ENCODE assay signal across 11 cellular contexts in genomic region chr5:74034738-74035137, GRCh38.
DNase-seq lines count a peak whose midpoint lies in the region; ATAC-seq, FAIRE-seq and TF ChIP-seq lines count a peak whose summit lies in the region.
"Had no signal": no experiment of that assay in that cellular context is flagged by ENCODE, and none has a peak within 500 bp of the region (broad histone marks: within the 10 kb centered on the region; RNA-seq: fewer than 3 reads in every experiment).

No MANE protein-coding gene starts in this region.

- TF ChIP-seq EP300 in A549 (IDR thresholded peaks at IDR 0.05): no peak

- WGBS in A549 (ENCODE audit: missing lambda C conversion rate): 60% methylated on average over 11 of the region's 11 CpGs

- TF ChIP-seq POLR2A in A549 (IDR thresholded peaks at IDR 0.05; ENCODE audit: low read length): no peak

- H3K4me2 ChIP-seq in A549: no peak overlapping the region

- no peak for TF ChIP-seq RAD21 in A549 (conservative IDR thresholded peaks at IDR 0.05 in 1 of 2, IDR thresholded peaks at IDR 0.05 in 1 of 2)

- ATAC-seq in A549 (peak; percentile 48 to 49; a peak in 2 of 6 replicates), GM18861 (IDR thresholded peaks at IDR 0.05; ENCODE audit: unreplicated experiment) (no peak), GM18519 (IDR thresholded peaks at IDR 0.05; ENCODE audit: low FRiP score, unreplicated experiment) (no peak)
- ATAC-seq: activated CD8-positive, alpha-beta T cell treated with anti-CD3 and anti-CD28 coated beads for 36 hours had no signal

- no peak overlapping the region for H3K27ac ChIP-seq in A549
- H3K27ac ChIP-seq: sigmoid colon had no signal

- H3K4me1 ChIP-seq in A549: peaks cover 16% of the 10 kb centered on the region; the same call in 1 of the 3 replicates

- POLR2A ChIA-PET in A549 (lab: Yijun Ruan, JAX): interaction anchor here (2.0 kb wide), 1 partner anchor 606 kb away, joined by 4 read pairs; the partner anchor contains the start of gene ENC1

- H3K4me3 ChIP-seq in A549: no peak overlapping the region
- H3K4me3 ChIP-seq: lung, sigmoid colon had no signal

- H3K9me3 ChIP-seq in A549: no peaks in the 10 kb centered on the region
- H3K9me3 ChIP-seq: sigmoid colon had no signal

- FAIRE-seq in A549 (lab: Jason Lieb, UNC): no peak

- CTCF ChIA-PET in A549 (lab: Yijun Ruan, JAX): interaction anchor here (0.7 to 1.9 kb wide), 16 partner anchors 9 to 619 kb away, joined by 3 to 12 read pairs (median 4); partner anchors contain the start of gene ENC1

- DNase-seq in A549 (ENCODE audit: low read depth in 1 of 2, low spot score in 1 of 2): peak in 1 of 2 experiments; percentile 6
- peak; percentile 93 for DNase-seq in LHCN-M2 (ENCODE audit: low read depth)
- DNase-seq in amniotic epithelial cell (ENCODE audit: low read depth): peak; percentile 72
- DNase-seq in hepatic stellate cell (ENCODE audit: low spot score): peak; percentile 5
- DNase-seq in UCSD-AML1 (lab: John Stamatoyannopoulos, UW; ENCODE audit: unreplicated experiment): no peak
- no peak for DNase-seq in activated CD4-positive, CD25-positive, alpha-beta regulatory T cell treated with anti-CD3 and anti-CD28 coated beads, Interleukin-2, amount 50 U/mL, for 72 hours
- DNase-seq: activated CD8-positive, alpha-beta T cell treated with anti-CD3 and anti-CD28 coated beads for 36 hours; sigmoid colon had no signal

- no peak for TF ChIP-seq CTCF in A549 (IDR thresholded peaks at IDR 0.05)

TF ChIP-seq in A549, 52 proteins besides CTCF, POLR2A, EP300 and RAD21:
- TF ChIP-seq MAX (IDR thresholded peaks at IDR 0.05): no peak
- no peak for TF ChIP-seq HES2 (IDR thresholded peaks at IDR 0.05)
- TF ChIP-seq EHMT2 (IDR thresholded peaks at IDR 0.05; ENCODE audit: low read depth): no peak
- TF ChIP-seq SMC3 (IDR thresholded peaks at IDR 0.05): no peak
- TF ChIP-seq KDM5A (IDR thresholded peaks at IDR 0.05): no peak

Comparison
In these comparisons a context has a peak if more than half of its experiments do, and no peak if none do; other contexts are left out.
1. ATAC-seq: peak in A549 (2 of 2); none in GM18861 (single experiment) and GM18519 (single experiment).
2. DNase-seq: peak in LHCN-M2 (single experiment), amniotic epithelial cell (single experiment) and hepatic stellate cell (single experiment); none in UCSD-AML1 (single experiment) and activated CD4-positive, CD25-positive, alpha-beta regulatory T cell treated with anti-CD3 and anti-CD28 coated beads, Interleukin-2, amount 50 U/mL, for 72 hours (single experiment).